Comparison of ENCODE assay signal across 1 cellular context in genomic region chr12:56499879-56500278, GRCh38.
A peak's percentile ranks its signal among the peaks of the same experiment; 100 is the strongest.
TF ChIP-seq lines count a peak whose summit lies in the region.

No MANE protein-coding gene starts in this region.

TF ChIP-seq in K562, 482 proteins besides CTCF, POLR2A, EP300 and RAD21:
- 0 out of 2 replicates have a peak, but pooled peaks have one; percentile 23 for TF ChIP-seq TFAP4 (CRISPR knock-in tag; IDR thresholded peaks at IDR 0.05; ENCODE audit: borderline replicate concordance)
